Comparison of ENCODE assay signal across 17 cellular contexts in genomic region chr4:2662598-2662997, GRCh38.
DNase-seq lines count a peak whose midpoint lies in the region; ATAC-seq and TF ChIP-seq lines count a peak whose summit lies in the region.
"Had no signal": no experiment of that assay in that cellular context is flagged by ENCODE, and none has a peak within 500 bp of the region (broad histone marks: within the 10 kb centered on the region; RNA-seq: fewer than 3 reads in every experiment).

No MANE protein-coding gene starts in this region.

- H3K36me3 ChIP-seq in heart right ventricle = peaks cover 0 to 87% (median 47%) of the 10 kb centered on the region in 9 donors

- TF ChIP-seq CTCF in WTC11 (IDR thresholded peaks at IDR 0.05) = no peak
- TF ChIP-seq CTCF in heart right ventricle (IDR thresholded peaks at IDR 0.05) = no peak

- intact Hi-C loops in heart right ventricle (cut with DNase I) = no loop called here

- no peaks in the 10 kb centered on the region for H3K9me3 ChIP-seq in heart right ventricle
- H3K9me3 ChIP-seq: colonic mucosa, right atrium auricular region, thoracic aorta had no signal

- DNase-seq in GM04504 (ENCODE audit: low read depth) (peak; percentile 81), WTC11 (ENCODE audit: low spot score) (no peak), fibroblast of peridontal ligament (ENCODE audit: extremely low read depth) (peak; percentile 93), skeletal muscle cell (ENCODE audit: low read depth) (peak; percentile 85), DMS79 treated with DMSO at 0.1 percent for 48 hours (lab: John Stamatoyannopoulos, UW) (no peak), NCI-H2107 treated with DMSO at 0.1 percent for 48 hours (lab: John Stamatoyannopoulos, UW; ENCODE audit: unreplicated experiment) (no peak), heart right ventricle (no peak)
- DNase-seq in stimulated activated naive B cell treated with anti-CD40 and anti-IgM and Interleukin-4, amounts not matched to agents 10 μg/mL and 1 μg/mL and 100 μg/mL, for 72 hours = no peak
- DNase-seq: activated CD4-positive, alpha-beta T cell treated with anti-CD3 and anti-CD28 coated beads, Interleukin-2, amount 50 U/mL, for 4 hours; activated effector memory CD4-positive, alpha-beta T cell treated with anti-CD3 and anti-CD28 coated beads, Interleukin-2, amount 50 U/mL, for 16 hours; colonic mucosa; H9; NCI-H2081 treated with DMSO at 0.1 percent for 48 hours; NK-92 treated with Interleukin-12 subunit alpha and Interleukin-12 subunit beta, amount 100 ng/mL, for 24 hours; SW 1271 had no signal

- no peak overlapping the region for H3K4me3 Mint-ChIP-seq in WTC11
- no peak overlapping the region for H3K4me3 Mint-ChIP-seq in stimulated activated naive B cell treated with anti-CD40 and anti-IgM and Interleukin-4, amounts not matched to agents 10 μg/mL and 1 μg/mL and 100 μg/mL, for 72 hours
- H3K4me3 Mint-ChIP-seq: H9 had no signal

- peaks cover 0 to 24% (median 13%) of the 10 kb centered on the region in 9 donors for H3K4me1 ChIP-seq in heart right ventricle
- H3K4me1 ChIP-seq: colonic mucosa had no signal

- CTCF ChIA-PET in WTC11 (lab: Charles Lee) = interaction anchor here (1.1 kb wide), 1 partner anchor 10 kb away, joined by 5 read pairs; no protein-coding TSS in a partner anchor

- H3K27me3 Mint-ChIP-seq in WTC11 (ENCODE audit: low read depth) = no peaks in the 10 kb centered on the region
- H3K27me3 Mint-ChIP-seq in stimulated activated naive B cell treated with anti-CD40 and anti-IgM and Interleukin-4, amounts not matched to agents 10 μg/mL and 1 μg/mL and 100 μg/mL, for 72 hours = no peaks in the 10 kb centered on the region

- no peaks in the 10 kb centered on the region for H3K4me1 Mint-ChIP-seq in WTC11
- H3K4me1 Mint-ChIP-seq in stimulated activated naive B cell treated with anti-CD40 and anti-IgM and Interleukin-4, amounts not matched to agents 10 μg/mL and 1 μg/mL and 100 μg/mL, for 72 hours = peaks cover 9 to 25% of the 10 kb centered on the region in 2 donors
- H3K4me1 Mint-ChIP-seq: H9 had no signal

- H3K36me3 Mint-ChIP-seq in WTC11 = peaks cover 57% of the 10 kb centered on the region
- peaks cover 60 to 67% of the 10 kb centered on the region in 2 donors for H3K36me3 Mint-ChIP-seq in stimulated activated naive B cell treated with anti-CD40 and anti-IgM and Interleukin-4, amounts not matched to agents 10 μg/mL and 1 μg/mL and 100 μg/mL, for 72 hours

- ATAC-seq in WTC11 (no peak), heart right ventricle (no peak)
- no peak for ATAC-seq in stimulated activated naive B cell treated with anti-CD40 and anti-IgM and Interleukin-4, amounts not matched to agents 10 μg/mL and 1 μg/mL and 100 μg/mL, for 72 hours (replicated peaks)

- POLR2A ChIA-PET in WTC11 (lab: Charles Lee) = no interaction called here

- H3K9me3 Mint-ChIP-seq in WTC11 = no peaks in the 10 kb centered on the region
- no peaks in the 10 kb centered on the region for H3K9me3 Mint-ChIP-seq in stimulated activated naive B cell treated with anti-CD40 and anti-IgM and Interleukin-4, amounts not matched to agents 10 μg/mL and 1 μg/mL and 100 μg/mL, for 72 hours
- H3K9me3 Mint-ChIP-seq: H9 had no signal

- H3K27me3 ChIP-seq in heart right ventricle = no peaks in the 10 kb centered on the region
- H3K27me3 ChIP-seq: colonic mucosa, right atrium auricular region had no signal

- H3K27ac Mint-ChIP-seq in WTC11 = peak overlapping the region; percentile 16; the same call in 1 of the 2 replicates
- H3K27ac Mint-ChIP-seq in stimulated activated naive B cell treated with anti-CD40 and anti-IgM and Interleukin-4, amounts not matched to agents 10 μg/mL and 1 μg/mL and 100 μg/mL, for 72 hours = no peak overlapping the region
- H3K27ac Mint-ChIP-seq: H9 had no signal

- H3K4me3 ChIP-seq in skeletal muscle cell (ENCODE audit: low read depth, low read length) = no peak overlapping the region
- H3K4me3 ChIP-seq in heart right ventricle = no peak overlapping the region
- H3K4me3 ChIP-seq: colonic mucosa, right atrium auricular region, thoracic aorta had no signal

- 90% methylated on average over 4 of the region's 4 CpGs for WGBS in heart right ventricle, 2 donors

- H3K27ac ChIP-seq in heart right ventricle = peak overlapping the region in 1 of 10 donors; percentile 10
- H3K27ac ChIP-seq: colonic mucosa, right atrium auricular region, thoracic aorta had no signal

TF ChIP-seq in WTC11, 78 proteins besides CTCF, POLR2A, EP300 and RAD21:
- no peak for TF ChIP-seq HMGA2 (CRISPR knock-in tag; IDR thresholded peaks at IDR 0.05)
- no peak for TF ChIP-seq E2F5 (CRISPR knock-in tag; IDR thresholded peaks at IDR 0.05)
- TF ChIP-seq TEAD4 (CRISPR knock-in tag; IDR thresholded peaks at IDR 0.05) = no peak
- TF ChIP-seq, protein P1, sequence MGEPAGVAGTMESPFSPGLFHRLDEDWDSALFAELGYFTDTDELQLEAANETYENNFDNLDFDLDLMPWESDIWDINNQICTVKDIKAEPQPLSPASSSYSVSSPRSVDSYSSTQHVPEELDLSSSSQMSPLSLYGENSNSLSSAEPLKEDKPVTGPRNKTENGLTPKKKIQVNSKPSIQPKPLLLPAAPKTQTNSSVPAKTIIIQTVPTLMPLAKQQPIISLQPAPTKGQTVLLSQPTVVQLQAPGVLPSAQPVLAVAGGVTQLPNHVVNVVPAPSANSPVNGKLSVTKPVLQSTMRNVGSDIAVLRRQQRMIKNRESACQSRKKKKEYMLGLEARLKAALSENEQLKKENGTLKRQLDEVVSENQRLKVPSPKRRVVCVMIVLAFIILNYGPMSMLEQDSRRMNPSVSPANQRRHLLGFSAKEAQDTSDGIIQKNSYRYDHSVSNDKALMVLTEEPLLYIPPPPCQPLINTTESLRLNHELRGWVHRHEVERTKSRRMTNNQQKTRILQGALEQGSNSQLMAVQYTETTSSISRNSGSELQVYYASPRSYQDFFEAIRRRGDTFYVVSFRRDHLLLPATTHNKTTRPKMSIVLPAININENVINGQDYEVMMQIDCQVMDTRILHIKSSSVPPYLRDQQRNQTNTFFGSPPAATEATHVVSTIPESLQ (CRISPR knock-in tag; IDR thresholded peaks at IDR 0.05) = no peak
- TF ChIP-seq, protein P2, sequence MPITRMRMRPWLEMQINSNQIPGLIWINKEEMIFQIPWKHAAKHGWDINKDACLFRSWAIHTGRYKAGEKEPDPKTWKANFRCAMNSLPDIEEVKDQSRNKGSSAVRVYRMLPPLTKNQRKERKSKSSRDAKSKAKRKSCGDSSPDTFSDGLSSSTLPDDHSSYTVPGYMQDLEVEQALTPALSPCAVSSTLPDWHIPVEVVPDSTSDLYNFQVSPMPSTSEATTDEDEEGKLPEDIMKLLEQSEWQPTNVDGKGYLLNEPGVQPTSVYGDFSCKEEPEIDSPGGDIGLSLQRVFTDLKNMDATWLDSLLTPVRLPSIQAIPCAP (CRISPR knock-in tag; IDR thresholded peaks at IDR 0.05) = no peak
- TF ChIP-seq NFATC4 (CRISPR knock-in tag; IDR thresholded peaks at IDR 0.05) = no peak

Comparison
In these comparisons a context has a peak if more than half of its experiments do, and no peak if none do; other contexts are left out.
1. DNase-seq: peak in GM04504 (single experiment), fibroblast of peridontal ligament (single experiment) and skeletal muscle cell (single experiment); none in WTC11 (single experiment), DMS79 treated with DMSO at 0.1 percent for 48 hours (single experiment), NCI-H2107 treated with DMSO at 0.1 percent for 48 hours (single experiment), heart right ventricle (0 of 2) and stimulated activated naive B cell treated with anti-CD40 and anti-IgM and Interleukin-4, amounts not matched to agents 10 μg/mL and 1 μg/mL and 100 μg/mL, for 72 hours (single experiment).